In genomic region chr19:8397746-8398721, GRCh38 we compare ENCODE assay signal across 17 cellular contexts. TPM values are rescaled to one million over a fixed set of nuclear protein-coding genes. Genes with fewer than 3 reads are reported as not detected.
A peak's percentile ranks its signal among the peaks of the same experiment; 100 is the strongest.
DNase-seq lines count a peak whose midpoint lies in the region; ATAC-seq and TF ChIP-seq lines count a peak whose summit lies in the region.
"Had no signal": no experiment of that assay in that cellular context is flagged by ENCODE, and none has a peak within 500 bp of the region (broad histone marks: within the 10 kb centered on the region; RNA-seq: fewer than 3 reads in every experiment).

No MANE protein-coding gene starts in this region.

- no peak for ATAC-seq in T-helper 17 cell
- no peak for ATAC-seq in HG03469 (IDR thresholded peaks at IDR 0.05; ENCODE audit: unreplicated experiment)
- no peak for ATAC-seq in foreskin keratinocyte
- ATAC-seq: gastrocnemius medialis had no signal

- no peak overlapping the region for H3K4me3 Mint-ChIP-seq in T-helper 17 cell
- H3K4me3 Mint-ChIP-seq: activated naive CD8-positive, alpha-beta T cell treated with anti-CD3 and anti-CD28 coated beads for 36 hours; T-helper 1 cell treated with Interleukin-12 subunit alpha and Interleukin-12 subunit beta and Interleukin-4 antibody, amounts not matched to agents 30 μg/mL and 1 μg/mL, for 36 hours had no signal

- H3K27me3 Mint-ChIP-seq in T-helper 17 cell: no peaks in the 10 kb centered on the region
- H3K27me3 Mint-ChIP-seq: activated naive CD8-positive, alpha-beta T cell treated with anti-CD3 and anti-CD28 coated beads for 36 hours had no signal

- intact Hi-C loops in lower leg skin (cut with DNase I; ENCODE audit: low total_unique reads): loop anchor here (5.0 kb wide), 1 partner anchor 46 kb away; no protein-coding TSS in a partner anchor

- 70 to 71% methylated on average over 12 to 13 of the region's 17 CpGs for WGBS in lower leg skin, 2 donors

- no peak overlapping the region for H3K9ac ChIP-seq in SK-N-MC (ENCODE audit: insufficient read length)

- H3K27ac Mint-ChIP-seq in T-helper 17 cell: no peak overlapping the region
- H3K27ac Mint-ChIP-seq: T-helper 1 cell treated with Interleukin-12 subunit alpha and Interleukin-12 subunit beta and Interleukin-4 antibody, amounts not matched to agents 30 μg/mL and 1 μg/mL, for 36 hours had no signal

- no peak for TF ChIP-seq CTCF in kidney epithelial cell (IDR thresholded peaks at IDR 0.05; ENCODE audit: insufficient read depth, low read length, poor library complexity, severe bottlenecking)
- no peak for TF ChIP-seq CTCF in foreskin keratinocyte (conservative IDR thresholded peaks at IDR 0.05)
- no peak for TF ChIP-seq CTCF in lower leg skin (IDR thresholded peaks at IDR 0.05)

- H3K27ac ChIP-seq in SK-N-MC (peak overlapping the region; percentile 44; the same call in 1 of the 2 replicates), foreskin keratinocyte (no peak overlapping the region)
- H3K27ac ChIP-seq: Peyer's patch had no signal

- H3K36me3 ChIP-seq in H7 (replicated peaks; ENCODE audit: control insufficient read depth, insufficient read depth, low read length) (no peaks in the 10 kb centered on the region; the same call in none of the 2 replicates), SK-N-MC (ENCODE audit: insufficient read depth, low read length) (no peaks in the 10 kb centered on the region; the same call in 1 of the 2 replicates), kidney epithelial cell (ENCODE audit: control insufficient read depth, insufficient read depth, low read length) (no peaks in the 10 kb centered on the region)

- no peak overlapping the region for H3K4me3 ChIP-seq in H7 (ENCODE audit: insufficient read depth, low read depth, low read length)
- no peak overlapping the region for H3K4me3 ChIP-seq in SK-N-MC
- H3K4me3 ChIP-seq in kidney epithelial cell (ENCODE audit: low read depth, low read length): no peak overlapping the region
- H3K4me3 ChIP-seq in lower leg skin (ENCODE audit: low read depth, poor library complexity, severe bottlenecking): no peak overlapping the region
- H3K4me3 ChIP-seq: gastrocnemius medialis, Peyer's patch, tibial nerve had no signal

- H3K36me3 Mint-ChIP-seq in T-helper 17 cell (ENCODE audit: low read depth): peaks cover 4% of the 10 kb centered on the region

- TF ChIP-seq POLR2A in lower leg skin (IDR thresholded peaks at IDR 0.05): no peak

- peaks cover 23% of the 10 kb centered on the region for H3K4me1 Mint-ChIP-seq in T-helper 17 cell

- DNase-seq in H7: peak; percentile 36
- no peak for DNase-seq in SK-N-MC (ENCODE audit: low read depth, low spot score)
- peak; percentile 57 for DNase-seq in kidney epithelial cell (ENCODE audit: low read depth)
- DNase-seq in renal cortical epithelial cell (ENCODE audit: low read depth): peak; percentile 38
- DNase-seq in T-helper 17 cell: no peak
- DNase-seq in foreskin keratinocyte: no peak
- DNase-seq in lower leg skin (ENCODE audit: low spot score in 2 of 2): no peak
- DNase-seq: activated CD4-positive, alpha-beta T cell treated with anti-CD3 and anti-CD28 coated beads for 1 hour; activated naive CD8-positive, alpha-beta T cell treated with anti-CD3 and anti-CD28 coated beads for 36 hours; gastrocnemius medialis; NCI-H1092; NCI-H748 treated with DMSO at 0.1 percent for 48 hours; stimulated activated CD4-positive, alpha-beta T cell treated with anti-CD3 and anti-CD28 coated beads, Interleukin-1b, Interleukin-23, amount 100 ng/mL, for 48 hours had no signal

- H3K9me3 ChIP-seq in SK-N-MC (ENCODE audit: low read depth, low read length): no peaks in the 10 kb centered on the region
- no peaks in the 10 kb centered on the region for H3K9me3 ChIP-seq in T-helper 17 cell (ENCODE audit: control insufficient read depth, low read length, poor library complexity, severe bottlenecking)
- H3K9me3 ChIP-seq: gastrocnemius medialis, Peyer's patch, tibial nerve had no signal

- no peaks in the 10 kb centered on the region for H3K27me3 ChIP-seq in H7 (ENCODE audit: control insufficient read depth, insufficient read depth, low read length)
- H3K27me3 ChIP-seq in kidney epithelial cell (ENCODE audit: control insufficient read depth, insufficient read depth, low read length): no peaks in the 10 kb centered on the region
- H3K27me3 ChIP-seq in foreskin keratinocyte: no peaks in the 10 kb centered on the region
- H3K27me3 ChIP-seq: gastrocnemius medialis, Peyer's patch, tibial nerve had no signal

- peaks cover 5% of the 10 kb centered on the region for H3K4me1 ChIP-seq in foreskin keratinocyte

RNA-seq across cellular contexts. Expression of gene RAB11B, which starts 7.9 kb away (rescaled TPM):
- 16.9 and 31.4 TPM in 2 replicates for total RNA-seq in H7 (2014; rRNA removed; shearing (Covaris generic))
- total RNA-seq in kidney epithelial cell (58.2 and 69.8 TPM in 2 replicates), renal cortical epithelial cell (29.3 and 151 TPM in 2 replicates), T-helper 17 cell (10 to 100 TPM; 81.6 to 90.1 TPM), foreskin keratinocyte (23.6 and 25.9 TPM in 2 replicates), lower leg skin (100 to 1,000 TPM in 1 of 4 donors, 10 to 100 TPM in 3; 40.6 to 125 (median 56.8) TPM)
- polyA plus RNA-seq in foreskin keratinocyte: 69.1 and 72.3 TPM in 2 replicates

RNA-seq across cellular contexts. Expression of gene MARCHF2, which starts 15.1 kb away (rescaled TPM):
- 44.4 and 47.8 TPM in 2 replicates for total RNA-seq in H7 (2014; rRNA removed; shearing (Covaris generic))
- total RNA-seq in kidney epithelial cell (75.0 and 95.9 TPM in 2 replicates), renal cortical epithelial cell (74.8 and 186 TPM in 2 replicates), T-helper 17 cell (100 to 1,000 TPM in 1 of 2 donors, 10 to 100 TPM in 1; 26.9 to 108 TPM), foreskin keratinocyte (17.0 and 19.0 TPM in 2 replicates), lower leg skin (100 to 1,000 TPM in 1 of 4 donors, 10 to 100 TPM in 3; 53.5 to 110 (median 60.8) TPM)
- polyA plus RNA-seq in foreskin keratinocyte: 15.4 and 20.2 TPM in 2 replicates

RNA-seq across cellular contexts. Expression of gene ANGPTL4, which starts 34.1 kb away (rescaled TPM):
- total RNA-seq in H7 (2014; rRNA removed; shearing (Covaris generic)): 13.2 and 17.1 TPM in 2 replicates
- 22.4 and 31.4 TPM in 2 replicates for total RNA-seq in kidney epithelial cell
- total RNA-seq in renal cortical epithelial cell: 17.2 and 34.9 TPM in 2 replicates
- not detected for total RNA-seq in T-helper 17 cell
- 1.5 and 3.0 TPM in 2 replicates for total RNA-seq in foreskin keratinocyte
- 2.3 and 3.7 TPM in 2 replicates for polyA plus RNA-seq in foreskin keratinocyte
- 10 to 100 TPM; 11.8 to 51.8 (median 34.7) TPM for total RNA-seq in lower leg skin

RNA-seq across cellular contexts. Expression of gene HNRNPM, which starts 46.7 kb away (rescaled TPM):
- 114 and 155 TPM in 2 replicates for total RNA-seq in H7 (2014; rRNA removed; shearing (Covaris generic))
- total RNA-seq in kidney epithelial cell (97.1 and 115 TPM in 2 replicates), renal cortical epithelial cell (35.8 and 98.8 TPM in 2 replicates), T-helper 17 cell (100 to 1,000 TPM; 248 to 259 TPM), foreskin keratinocyte (162 and 202 TPM in 2 replicates), lower leg skin (100 to 1,000 TPM in 1 of 4 donors, 10 to 100 TPM in 3; 60.4 to 103 (median 79.7) TPM)
- 152 and 180 TPM in 2 replicates for polyA plus RNA-seq in foreskin keratinocyte

RNA-seq across cellular contexts. Expression of gene KANK3, which starts 55.0 kb away (rescaled TPM):
- 1.2 and 7.3 TPM in 2 replicates for total RNA-seq in H7 (2014; rRNA removed; shearing (Covaris generic))
- total RNA-seq in kidney epithelial cell (3.7 and 8.1 TPM in 2 replicates), renal cortical epithelial cell (0.45 and 1.0 TPM in 2 replicates), T-helper 17 cell (1 to 10 TPM; 2.6 to 2.9 TPM), foreskin keratinocyte (0.34 and 0.35 TPM in 2 replicates), lower leg skin (10 to 100 TPM in 2 of 4 donors, 1 to 10 TPM in 2; 7.6 to 16.7 (median 11.4) TPM)
- polyA plus RNA-seq in foreskin keratinocyte: 0.41 and 0.48 TPM in 2 replicates

Comparison
In these comparisons a context has a peak if more than half of its experiments do, and no peak if none do; other contexts are left out.
1. DNase-seq: peak in H7 (single experiment), kidney epithelial cell (single experiment) and renal cortical epithelial cell (single experiment); none in SK-N-MC (single experiment), T-helper 17 cell (0 of 3), foreskin keratinocyte (0 of 2) and lower leg skin (0 of 2).